In genomic region chr14:74382231-74382630, GRCh38 we compare ENCODE assay signal across 11 cellular contexts. TPM values are rescaled to one million over a fixed set of nuclear protein-coding genes. Genes with fewer than 3 reads are reported as not detected.
"Had no signal": no experiment of that assay in that cellular context is flagged by ENCODE, and none has a peak within 500 bp of the region (broad histone marks: within the 10 kb centered on the region; RNA-seq: fewer than 3 reads in every experiment).

No MANE protein-coding gene starts in this region.

- H3K36me3 ChIP-seq: HAP-1 had no signal

- H3K4me3 ChIP-seq: GM23248, GM23338, HAP-1 had no signal

- ATAC-seq: GM23338, HCT116 had no signal

- H3K9ac ChIP-seq: GM23248 had no signal

- H3K9me3 Mint-ChIP-seq: GM23338, H9, HFFc6 had no signal

- H3K27ac Mint-ChIP-seq: GM23338, H9, HFFc6 had no signal

- H3K4me3 Mint-ChIP-seq: GM23338, H9, HFFc6 had no signal

- DNase-seq: GM23248, GOT3, H7, H9, HCEC 1CT, HFFc6 had no signal

- FAIRE-seq: H1 had no signal

- H3K4me1 Mint-ChIP-seq: GM23338 had no signal

- H2AFZ ChIP-seq: GM23248, GM23338 had no signal

- H3K27ac ChIP-seq: GM23248 had no signal

- H3K9me3 ChIP-seq: HAP-1 had no signal

- H3K4me2 ChIP-seq: GM23338 had no signal

RNA-seq across cellular contexts. Expression of gene VRTN, which starts 34.0 kb away (rescaled TPM):
- total RNA-seq: GM23248, H4, HFFc6 had no signal
- polyA plus RNA-seq: GM23248 had no signal

RNA-seq across cellular contexts. Expression of gene SYNDIG1L, which starts 43.8 kb away (rescaled TPM):
- total RNA-seq: GM23248, H4, HFFc6 had no signal
- polyA plus RNA-seq: GM23248 had no signal
